ENCODE assay signal across 38 cellular contexts in the genomic region with DNA sequence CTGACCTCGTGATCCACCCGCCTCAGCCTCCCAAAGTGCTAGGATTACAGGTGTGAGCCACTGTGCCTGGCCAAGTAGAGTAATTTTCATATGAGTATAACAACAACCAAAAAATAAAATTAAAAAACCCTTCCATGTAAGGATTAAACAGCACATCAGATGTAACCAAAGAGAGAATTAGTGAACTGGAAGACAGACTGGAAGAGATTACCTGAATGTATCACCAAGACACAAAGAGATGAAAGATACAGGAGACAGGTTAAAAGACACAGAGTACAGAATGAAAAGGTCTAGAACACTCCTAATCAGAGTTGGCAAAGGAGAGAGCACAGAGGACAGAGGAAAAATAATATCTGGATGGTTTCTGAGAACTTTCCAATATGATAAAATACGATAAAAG. TPM values are rescaled to one million over a fixed set of nuclear protein-coding genes. Genes with fewer than 3 reads are reported as not detected.
"Had no signal": no experiment of that assay in that cellular context is flagged by ENCODE, and none has a peak within 500 bp of the region (broad histone marks: within the 10 kb centered on the region; RNA-seq: fewer than 3 reads in every experiment).

No MANE protein-coding gene starts in this region.

- H3K9me3 ChIP-seq: adrenal gland, esophagus muscularis mucosa, gastrocnemius medialis had no signal

- H3K4me3 Mint-ChIP-seq: activated B cell treated with CpG ODN at 0.5 μM for 24 hours; activated CD8-positive, alpha-beta T cell treated with anti-CD3 and anti-CD28 coated beads for 36 hours; activated naive CD4-positive, alpha-beta T cell treated with anti-CD3 and anti-CD28 coated beads for 36 hours; activated naive CD4-positive, alpha-beta T cell treated with anti-CD3 and anti-CD28 coated beads, Interleukin-2, amount 50 U/mL, for 24 hours; activated naive CD8-positive, alpha-beta T cell treated with anti-CD3 and anti-CD28 coated beads for 36 hours; activated naive CD8-positive, alpha-beta T cell treated with anti-CD3 and anti-CD28 coated beads, Interleukin-2, amount 50 U/mL, for 24 hours; activated T-helper 1 cell treated with anti-CD3 and anti-CD28 coated beads, Interleukin-12 subunit alpha, Interleukin-12 subunit beta, Interleukin-2, Interleukin-4 antibody, amounts not matched to agents 30 ng/mL and 10 ng/mL and 1 ng/mL, durations not matched to agents 14 hours and 24 hours and 36 hours; central memory CD8-positive, alpha-beta T cell; dendritic cell treated with granulocyte-macrophage colony-stimulating factor and Interleukin-4, amounts not matched to agents 40 ng/mL and 50 ng/mL, for 4 days; endodermal cell; T-helper 17 cell; T-helper 2 cell treated with Interferon-gamma antibody and Interleukin-4, amounts not matched to agents 5 μg/mL and 100 μg/mL, for 36 hours had no signal

- H3K9me3 Mint-ChIP-seq: activated naive CD4-positive, alpha-beta T cell treated with anti-CD3 and anti-CD28 coated beads, Interleukin-2, amount 50 U/mL, for 24 hours; central memory CD8-positive, alpha-beta T cell had no signal

- H3K4me1 Mint-ChIP-seq: activated naive CD4-positive, alpha-beta T cell treated with anti-CD3 and anti-CD28 coated beads, Interleukin-2, amount 50 U/mL, for 24 hours had no signal

- H3K4me3 ChIP-seq: adrenal gland, coronary artery, dorsolateral prefrontal cortex, esophagus muscularis mucosa, gastrocnemius medialis, heart left ventricle had no signal

- H3K36me3 ChIP-seq: adrenal gland, esophagus muscularis mucosa, gastrocnemius medialis, heart left ventricle had no signal

- H3K36me3 Mint-ChIP-seq: brain had no signal

- H3K27ac ChIP-seq: adrenal gland, coronary artery, dorsolateral prefrontal cortex, foreskin keratinocyte, gastrocnemius medialis, WERI-Rb-1 had no signal

- ATAC-seq: activated CD4-positive, CD25-positive, alpha-beta regulatory T cell treated with anti-CD3 and anti-CD28 coated beads, Interleukin-2, amount 50 U/mL, for 24 hours; activated CD8-positive, alpha-beta T cell treated with anti-CD3 and anti-CD28 coated beads for 36 hours; activated naive CD8-positive, alpha-beta T cell treated with anti-CD3 and anti-CD28 coated beads, Interleukin-2, amount 50 U/mL, for 24 hours; foreskin keratinocyte; gastrocnemius medialis; heart left ventricle; T-helper 17 cell had no signal

- FAIRE-seq: bronchial epithelial cell had no signal

- DNase-seq: activated B cell treated with CpG ODN at 0.5 μM for 24 hours; activated CD4-positive, alpha-beta T cell treated with anti-CD3 and anti-CD28 coated beads for 48 hours; activated CD4-positive, alpha-beta T cell treated with anti-CD3 and anti-CD28 coated beads, Interleukin-2, amount 50 U/mL, for 1 hour; activated CD4-positive, alpha-beta T cell treated with anti-CD3 and anti-CD28 coated beads, Interleukin-2, amount 50 U/mL, for 48 hours; activated CD8-positive, alpha-beta memory T cell treated with anti-CD3 and anti-CD28 coated beads for 24 hours; activated CD8-positive, alpha-beta T cell treated with anti-CD3 and anti-CD28 coated beads for 36 hours; activated effector memory CD4-positive, alpha-beta T cell treated with anti-CD3 and anti-CD28 coated beads, Interleukin-2, amount 50 U/mL, for 16 hours; activated naive CD4-positive, alpha-beta T cell treated with anti-CD3 and anti-CD28 coated beads for 36 hours; activated naive CD8-positive, alpha-beta T cell treated with anti-CD3 and anti-CD28 coated beads for 36 hours; activated naive CD8-positive, alpha-beta T cell treated with anti-CD3 and anti-CD28 coated beads, Interleukin-2, amount 50 U/mL, for 24 hours; activated T-cell treated with anti-CD3 and anti-CD28 coated beads, Interleukin-2, amount 50 U/mL, for 48 hours; adrenal gland; amygdala; aorta; dorsolateral prefrontal cortex; effector memory CD4-positive, alpha-beta T cell; endodermal cell; erythroblast; foreskin keratinocyte; gastrocnemius medialis; glutamatergic neuron; heart left ventricle; T-helper 17 cell; T1000; WERI-Rb-1 had no signal

- H3K27me3 ChIP-seq: esophagus muscularis mucosa, foreskin keratinocyte had no signal

- H3K27ac Mint-ChIP-seq: activated B cell treated with CpG ODN at 0.5 μM for 24 hours; activated CD8-positive, alpha-beta T cell treated with anti-CD3 and anti-CD28 coated beads for 36 hours; activated naive CD4-positive, alpha-beta T cell treated with anti-CD3 and anti-CD28 coated beads for 36 hours; activated naive CD4-positive, alpha-beta T cell treated with anti-CD3 and anti-CD28 coated beads, Interleukin-2, amount 50 U/mL, for 24 hours; activated naive CD8-positive, alpha-beta T cell treated with anti-CD3 and anti-CD28 coated beads for 36 hours; activated naive CD8-positive, alpha-beta T cell treated with anti-CD3 and anti-CD28 coated beads, Interleukin-2, amount 50 U/mL, for 24 hours; activated T-helper 1 cell treated with anti-CD3 and anti-CD28 coated beads, Interleukin-12 subunit alpha, Interleukin-12 subunit beta, Interleukin-2, Interleukin-4 antibody, amounts not matched to agents 30 ng/mL and 10 ng/mL and 1 ng/mL, durations not matched to agents 14 hours and 24 hours and 36 hours; activated T-helper 2 cell treated with anti-CD3 and anti-CD28 coated beads, Interferon-gamma antibody, Interleukin-2, Interleukin-4, amounts not matched to agents 10 μg/mL and 5 μg/mL and 100 μg/mL, durations not matched to agents 14 hours and 24 hours and 36 hours; brain; dendritic cell treated with granulocyte-macrophage colony-stimulating factor and Interleukin-4, amounts not matched to agents 40 ng/mL and 50 ng/mL, for 4 days; endodermal cell; T-helper 17 cell; T-helper 2 cell treated with Interferon-gamma antibody and Interleukin-4, amounts not matched to agents 5 μg/mL and 100 μg/mL, for 36 hours had no signal

RNA-seq across cellular contexts. Expression of a gene that starts 24.2 kb away (rescaled TPM):
- total RNA-seq: activated B cell treated with CpG ODN at 0.5 μM for 24 hours; activated CD8-positive, alpha-beta T cell treated with anti-CD3 and anti-CD28 coated beads for 36 hours; activated naive CD4-positive, alpha-beta T cell treated with anti-CD3 and anti-CD28 coated beads for 36 hours; activated naive CD8-positive, alpha-beta T cell treated with anti-CD3 and anti-CD28 coated beads for 36 hours; activated T-helper 1 cell treated with anti-CD3 and anti-CD28 coated beads, Interleukin-12 subunit alpha, Interleukin-12 subunit beta, Interleukin-2, Interleukin-4 antibody, amounts not matched to agents 30 ng/mL and 10 ng/mL and 1 ng/mL, durations not matched to agents 14 hours and 24 hours and 36 hours; activated T-helper 2 cell treated with anti-CD3 and anti-CD28 coated beads, Interferon-gamma antibody, Interleukin-2, Interleukin-4, amounts not matched to agents 10 μg/mL and 5 μg/mL and 100 μg/mL, durations not matched to agents 14 hours and 24 hours and 36 hours; adrenal gland; aorta; bronchial epithelial cell; cardiac septum; cerebellum; endodermal cell; foreskin keratinocyte; gastrocnemius medialis; heart left ventricle; T-helper 17 cell had no signal
- polyA plus RNA-seq: adrenal gland, aorta, foreskin keratinocyte, heart left ventricle had no signal
